8 cellular contexts compared by ENCODE assay signal in genomic region chrX:13669755-13670154, GRCh38. TPM values are rescaled to one million over a fixed set of nuclear protein-coding genes. Genes with fewer than 3 reads are reported as not detected.
DNase-seq lines count a peak whose midpoint lies in the region; ATAC-seq, FAIRE-seq and TF ChIP-seq lines count a peak whose summit lies in the region.
"Not testable (repeated sequence)": the region's sequence is repeated elsewhere in the genome, so short reads cannot be mapped to it uniquely, and the experiment has no call there.

No MANE protein-coding gene starts in this region.

- not testable (repeated sequence) for H3K27me3 ChIP-seq in HL-60 (ENCODE audit: insufficient read depth, poor library complexity, severe bottlenecking); colonic mucosa; keratinocyte (ENCODE audit: control insufficient read depth, extremely low read depth, insufficient read depth, low read length)

- DNase-seq in HL-60 (ENCODE audit: low read depth in 1 of 2, low spot score in 1 of 2); activated B cell treated with CpG ODN at 0.5 μM for 24 hours; colonic mucosa; keratinocyte (ENCODE audit: low read depth, low spot score); osteocyte (ENCODE audit: extremely low spot score, unreplicated experiment): not testable (repeated sequence)

- intact Hi-C loops in activated B cell treated with CpG ODN at 0.5 μM for 24 hours (cut with micrococcal nuclease) = loop anchor here (1.0 kb wide), 1 partner anchor 18 kb away; no protein-coding TSS in a partner anchor
- intact Hi-C loops in colonic mucosa (cut with DNase I) = not testable (repeated sequence)

- not testable (repeated sequence) for FAIRE-seq in keratinocyte (lab: Jason Lieb, UNC)

- H3K4me1 ChIP-seq in colonic mucosa; keratinocyte (ENCODE audit: control insufficient read depth, extremely low read depth, insufficient read depth, low read length): not testable (repeated sequence)

- TF ChIP-seq CTCF in C4-2B (conservative IDR thresholded peaks at IDR 0.05); HL-60 (IDR thresholded peaks at IDR 0.05; ENCODE audit: insufficient read depth, low read length); activated B cell treated with CpG ODN at 0.5 μM for 24 hours (IDR thresholded peaks at IDR 0.05); colonic mucosa (IDR thresholded peaks at IDR 0.05); keratinocyte (optimal IDR thresholded peaks at IDR 0.05 in 1 of 3, IDR thresholded peaks at IDR 0.05 in 1 of 3, conservative IDR thresholded peaks at IDR 0.05 in 1 of 3; ENCODE audit: extremely low read depth in 1 of 3, insufficient read depth in 2 of 3, low read length in 3 of 3); osteocyte (IDR thresholded peaks at IDR 0.05): not testable (repeated sequence)

- H3K9ac ChIP-seq in colonic mucosa (ENCODE audit: low read depth in 2 of 2, low read length in 2 of 2) = not testable (repeated sequence)
- H3K9ac ChIP-seq in keratinocyte (ENCODE audit: control insufficient read depth, extremely low read depth, insufficient read depth, low read length) = peak overlapping the region; percentile 40

- H3K79me2 ChIP-seq in keratinocyte (ENCODE audit: control insufficient read depth, insufficient read depth, low read length) = not testable (repeated sequence)

- CTCF ChIA-PET in activated B cell treated with CpG ODN at 0.5 μM for 24 hours (lab: Charles Lee) = interaction anchor here (0.9 to 1.1 kb wide), 3 partner anchors 15 to 699 kb away, joined by 3 to 4 read pairs (median 4); no protein-coding TSS in a partner anchor

- POLR2A ChIA-PET in activated B cell treated with CpG ODN at 0.5 μM for 24 hours (lab: Charles Lee) = interaction anchor here (0.8 to 4.8 kb wide), 6 partner anchors 19 to 73 kb away, joined by 3 to 55 read pairs (median 7); partner anchors contain the start of genes OFD1, RAB9A and TRAPPC2

- H3K9me3 ChIP-seq in colonic mucosa; keratinocyte (ENCODE audit: control insufficient read depth, low read depth, low read length): not testable (repeated sequence)

- H3K4me2 ChIP-seq in keratinocyte (ENCODE audit: control insufficient read depth, extremely low read depth, insufficient read depth, low read depth, low read length) = peak overlapping the region; percentile 79

- not testable (repeated sequence) for H3K9me1 ChIP-seq in keratinocyte (ENCODE audit: control insufficient read depth, extremely low read depth, insufficient read depth, low read length)

- not testable (repeated sequence) for H3K36me3 ChIP-seq in colonic mucosa; keratinocyte (ENCODE audit: control insufficient read depth in 2 of 2, extremely low read depth in 1 of 2, insufficient read depth in 2 of 2, low read length in 2 of 2)

- H3K4me1 Mint-ChIP-seq in activated B cell treated with CpG ODN at 0.5 μM for 24 hours = peaks cover 24% of the 10 kb centered on the region
- H3K4me1 Mint-ChIP-seq in activated naive CD4-positive, alpha-beta T cell treated with anti-CD3 and anti-CD28 coated beads, Interleukin-2, amount 50 U/mL, for 24 hours = peaks cover 18% of the 10 kb centered on the region
- peaks cover 20% of the 10 kb centered on the region for H3K4me1 Mint-ChIP-seq in osteocyte (ENCODE audit: unreplicated experiment)
- peaks cover 29% of the 10 kb centered on the region for H3K4me1 Mint-ChIP-seq in stimulated activated naive CD8-positive, alpha-beta T cell treated with anti-CD3 and anti-CD28 coated beads, Interleukin-15, Interleukin-2, amounts not matched to agents 100 ng/mL and 50 ng/mL, for 24 hours (ENCODE audit: low read depth)

- H4K20me1 ChIP-seq in keratinocyte (ENCODE audit: control insufficient read depth, extremely low read depth, insufficient read depth, low read length) = not testable (repeated sequence)

- H3K9me3 Mint-ChIP-seq in activated B cell treated with CpG ODN at 0.5 μM for 24 hours; activated naive CD4-positive, alpha-beta T cell treated with anti-CD3 and anti-CD28 coated beads, Interleukin-2, amount 50 U/mL, for 24 hours; osteocyte (ENCODE audit: unreplicated experiment); stimulated activated naive CD8-positive, alpha-beta T cell treated with anti-CD3 and anti-CD28 coated beads, Interleukin-15, Interleukin-2, amounts not matched to agents 100 ng/mL and 50 ng/mL, for 24 hours: not testable (repeated sequence)

- H3K36me3 Mint-ChIP-seq in activated B cell treated with CpG ODN at 0.5 μM for 24 hours (ENCODE audit: low read depth) = peaks cover 13% of the 10 kb centered on the region
- H3K36me3 Mint-ChIP-seq in activated naive CD4-positive, alpha-beta T cell treated with anti-CD3 and anti-CD28 coated beads, Interleukin-2, amount 50 U/mL, for 24 hours; osteocyte (ENCODE audit: unreplicated experiment); stimulated activated naive CD8-positive, alpha-beta T cell treated with anti-CD3 and anti-CD28 coated beads, Interleukin-15, Interleukin-2, amounts not matched to agents 100 ng/mL and 50 ng/mL, for 24 hours (ENCODE audit: low read depth): not testable (repeated sequence)

- not testable (repeated sequence) for H3K27me3 Mint-ChIP-seq in activated B cell treated with CpG ODN at 0.5 μM for 24 hours; activated naive CD4-positive, alpha-beta T cell treated with anti-CD3 and anti-CD28 coated beads, Interleukin-2, amount 50 U/mL, for 24 hours; osteocyte (ENCODE audit: unreplicated experiment); stimulated activated naive CD8-positive, alpha-beta T cell treated with anti-CD3 and anti-CD28 coated beads, Interleukin-15, Interleukin-2, amounts not matched to agents 100 ng/mL and 50 ng/mL, for 24 hours

- peak overlapping the region; percentile 87 for H3K27ac Mint-ChIP-seq in activated B cell treated with CpG ODN at 0.5 μM for 24 hours
- H3K27ac Mint-ChIP-seq in activated naive CD4-positive, alpha-beta T cell treated with anti-CD3 and anti-CD28 coated beads, Interleukin-2, amount 50 U/mL, for 24 hours = peak overlapping the region; percentile 91
- H3K27ac Mint-ChIP-seq in osteocyte (ENCODE audit: unreplicated experiment) = peak overlapping the region; percentile 92
- peak overlapping the region; percentile 93 for H3K27ac Mint-ChIP-seq in stimulated activated naive CD8-positive, alpha-beta T cell treated with anti-CD3 and anti-CD28 coated beads, Interleukin-15, Interleukin-2, amounts not matched to agents 100 ng/mL and 50 ng/mL, for 24 hours

- dilution Hi-C loops in keratinocyte (cut with MboI; ENCODE audit: extremely low pct_ligation_motif_present, low sequenced_read_pairs) = not testable (repeated sequence)

- H3K4me3 ChIP-seq in HL-60 (replicated peaks; ENCODE audit: insufficient read depth, low read length); colonic mucosa: not testable (repeated sequence)
- H3K4me3 ChIP-seq in keratinocyte (ENCODE audit: control insufficient read depth in 2 of 3, extremely low read depth in 1 of 3, insufficient read depth in 2 of 3, low read depth in 1 of 3, low read length in 3 of 3) = peak overlapping the region in 1 of 3 experiments; percentile 36

- not testable (repeated sequence) for ATAC-seq in activated B cell treated with CpG ODN at 0.5 μM for 24 hours (ENCODE audit: low read depth)

- H2AFZ ChIP-seq in keratinocyte (ENCODE audit: control insufficient read depth, low read length) = not testable (repeated sequence)

- peak overlapping the region; percentile 66 for H3K4me3 Mint-ChIP-seq in activated B cell treated with CpG ODN at 0.5 μM for 24 hours
- H3K4me3 Mint-ChIP-seq in activated naive CD4-positive, alpha-beta T cell treated with anti-CD3 and anti-CD28 coated beads, Interleukin-2, amount 50 U/mL, for 24 hours; osteocyte (ENCODE audit: unreplicated experiment): not testable (repeated sequence)
- H3K4me3 Mint-ChIP-seq in stimulated activated naive CD8-positive, alpha-beta T cell treated with anti-CD3 and anti-CD28 coated beads, Interleukin-15, Interleukin-2, amounts not matched to agents 100 ng/mL and 50 ng/mL, for 24 hours = peak overlapping the region; percentile 72

- H3K27ac ChIP-seq in C4-2B (peak overlapping the region; percentile 74), HL-60 (replicated peaks) (peak overlapping the region; percentile 5), colonic mucosa (peak overlapping the region; percentile 49), keratinocyte (ENCODE audit: control insufficient read depth, insufficient read depth, low read length) (peak overlapping the region; percentile 70)

RNA-seq across cellular contexts. Expression of gene TCEANC, which starts 16.8 kb away (rescaled TPM):
- total RNA-seq in activated B cell treated with CpG ODN at 0.5 μM for 24 hours = 5.1 and 5.9 TPM in 2 replicates
- total RNA-seq in colonic mucosa = 1 to 10 TPM; 2.9 to 3.5 TPM
- 0.88 to 1.8 TPM (median 1.8 TPM) in 3 replicates for polyA plus RNA-seq in keratinocyte
- 1.2 TPM for polyA plus RNA-seq in keratinocyte (2011; ENCODE audit: low read depth)
- 0.73 and 1.7 TPM in 2 replicates for polyA plus RNA-seq in keratinocyte (2011; cell fraction: cytosol; rRNA removed)
- polyA plus RNA-seq in keratinocyte (2011; cell fraction: nucleus; rRNA removed) = 1.9 and 2.6 TPM in 2 replicates
- 0.78 and 1.5 TPM in 2 replicates for polyA plus RNA-seq in keratinocyte (2012; ENCODE audit: low replicate concordance)
- 0.93 to 2.5 TPM in 2 of 3 replicates, not detected in the other for polyA minus RNA-seq in keratinocyte
- polyA minus RNA-seq in keratinocyte (2011; cell fraction: cytosol; rRNA and poly(A)+ RNA removed) = 2.7 TPM
- 0.95 and 2.2 TPM in 2 replicates for polyA minus RNA-seq in keratinocyte (2011; cell fraction: nucleus; rRNA and poly(A)+ RNA removed)
- 3.6 and 4.7 TPM in 2 replicates for total RNA-seq in osteocyte

RNA-seq across cellular contexts. Expression of gene RAB9A, which starts 19.2 kb away (rescaled TPM):
- total RNA-seq in activated B cell treated with CpG ODN at 0.5 μM for 24 hours = 26.1 and 27.7 TPM in 2 replicates
- total RNA-seq in colonic mucosa = 10 to 100 TPM; 23.0 to 67.1 TPM
- polyA plus RNA-seq in keratinocyte = 40.1 to 46.0 TPM (median 43.5 TPM) in 3 replicates
- polyA plus RNA-seq in keratinocyte (2011; ENCODE audit: low read depth) = 153 TPM
- 36.0 and 56.2 TPM in 2 replicates for polyA plus RNA-seq in keratinocyte (2011; cell fraction: cytosol; rRNA removed)
- 27.5 and 33.1 TPM in 2 replicates for polyA plus RNA-seq in keratinocyte (2011; cell fraction: nucleus; rRNA removed)
- 28.1 and 86.0 TPM in 2 replicates for polyA plus RNA-seq in keratinocyte (2012; ENCODE audit: low replicate concordance)
- 4.4 to 19.0 TPM (median 16.1 TPM) in 3 replicates for polyA minus RNA-seq in keratinocyte
- polyA minus RNA-seq in keratinocyte (2011; cell fraction: cytosol; rRNA and poly(A)+ RNA removed) = 23.4 TPM
- polyA minus RNA-seq in keratinocyte (2011; cell fraction: nucleus; rRNA and poly(A)+ RNA removed) = 10.7 and 15.8 TPM in 2 replicates
- total RNA-seq in osteocyte = 25.6 and 32.9 TPM in 2 replicates

Comparison
In these comparisons a context has a peak if more than half of its experiments do, and no peak if none do; other contexts are left out.
1. H3K27ac ChIP-seq: peak in every context shown above with its lines; median percentile 74 in C4-2B; 70 in keratinocyte; 49 in colonic mucosa; 5 in HL-60.